Comparison of ENCODE assay signal across 1 cellular context in genomic region chr6:33840064-33840926, GRCh38.
TF ChIP-seq lines count a peak whose summit lies in the region.

No MANE protein-coding gene starts in this region.

TF ChIP-seq in HepG2, 621 proteins besides CTCF, POLR2A, EP300 and RAD21 (continued from another document and continues in another):
- TF ChIP-seq BRD4 (CRISPR knock-in tag; IDR thresholded peaks at IDR 0.05) = peak; percentile 12; the same call in 1 of the 2 replicates
- no peak for TF ChIP-seq ZNF512 (CRISPR knock-in tag; IDR thresholded peaks at IDR 0.05)
- TF ChIP-seq, protein P1, sequence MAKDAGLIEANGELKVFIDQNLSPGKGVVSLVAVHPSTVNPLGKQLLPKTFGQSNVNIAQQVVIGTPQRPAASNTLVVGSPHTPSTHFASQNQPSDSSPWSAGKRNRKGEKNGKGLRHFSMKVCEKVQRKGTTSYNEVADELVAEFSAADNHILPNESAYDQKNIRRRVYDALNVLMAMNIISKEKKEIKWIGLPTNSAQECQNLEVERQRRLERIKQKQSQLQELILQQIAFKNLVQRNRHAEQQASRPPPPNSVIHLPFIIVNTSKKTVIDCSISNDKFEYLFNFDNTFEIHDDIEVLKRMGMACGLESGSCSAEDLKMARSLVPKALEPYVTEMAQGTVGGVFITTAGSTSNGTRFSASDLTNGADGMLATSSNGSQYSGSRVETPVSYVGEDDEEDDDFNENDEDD (CRISPR knock-in tag; IDR thresholded peaks at IDR 0.05; ENCODE audit: borderline replicate concordance) = peak; percentile 49; the same call in 1 of the 2 replicates
- TF ChIP-seq HIVEP1 (CRISPR knock-in tag; IDR thresholded peaks at IDR 0.05) = peak; percentile 62; the same call in 1 of the 2 replicates
- TF ChIP-seq SMARCC2 (IDR thresholded peaks at IDR 0.05) = 0 out of 2 replicates have a peak, but pooled peaks have one; percentile 54
- TF ChIP-seq ZNF747 (CRISPR knock-in tag; IDR thresholded peaks at IDR 0.05; ENCODE audit: borderline replicate concordance) = 0 out of 2 replicates have a peak, but pooled peaks have one; percentile 18
- TF ChIP-seq ZBTB2 (CRISPR knock-in tag; IDR thresholded peaks at IDR 0.05; ENCODE audit: low read depth) = peak; percentile 6; the same call in 1 of the 2 replicates
- peak; percentile 36; the same call in 1 of the 2 replicates for TF ChIP-seq CREB1 (IDR thresholded peaks at IDR 0.05)
- peak; percentile 85 for TF ChIP-seq CREB1 (CRISPR knock-in tag; IDR thresholded peaks at IDR 0.05)
- peak; percentile 11; the same call in 1 of the 2 replicates for TF ChIP-seq ZMYM3 (CRISPR knock-in tag; IDR thresholded peaks at IDR 0.05)
- peak; percentile 98 for TF ChIP-seq JUND (CRISPR knock-in tag; IDR thresholded peaks at IDR 0.05)
- peak; percentile 82 for TF ChIP-seq MIER2 (CRISPR knock-in tag; IDR thresholded peaks at IDR 0.05)
- TF ChIP-seq ZNF781 (CRISPR knock-in tag; IDR thresholded peaks at IDR 0.05; ENCODE audit: borderline replicate concordance, not compliant biosample characterization) = peak; percentile 27
- TF ChIP-seq DNMT3B (CRISPR knock-in tag; conservative IDR thresholded peaks at IDR 0.05) = peak; percentile 96
- TF ChIP-seq ZNF441 (CRISPR knock-in tag; IDR thresholded peaks at IDR 0.05; ENCODE audit: borderline replicate concordance) = no peak
- no peak for TF ChIP-seq HOXA5 (CRISPR knock-in tag; IDR thresholded peaks at IDR 0.05)
- TF ChIP-seq REL (CRISPR knock-in tag; conservative IDR thresholded peaks at IDR 0.05) = no peak
- TF ChIP-seq ZNF749 (CRISPR knock-in tag; IDR thresholded peaks at IDR 0.05; ENCODE audit: borderline replicate concordance) = no peak
- TF ChIP-seq SUZ12 (IDR thresholded peaks at IDR 0.05; ENCODE audit: low read depth, low read length) = no peak
- TF ChIP-seq NFIB (CRISPR knock-in tag; IDR thresholded peaks at IDR 0.05; ENCODE audit: borderline replicate concordance) = no peak
- TF ChIP-seq ZNF589 (CRISPR knock-in tag; conservative IDR thresholded peaks at IDR 0.05) = peak; percentile 68; the same call in 1 of the 2 replicates
- no peak for TF ChIP-seq TBP (CRISPR knock-in tag; IDR thresholded peaks at IDR 0.05)
- TF ChIP-seq JDP2 (CRISPR knock-in tag; IDR thresholded peaks at IDR 0.05; ENCODE audit: borderline replicate concordance) = no peak
- no peak for TF ChIP-seq ZNF616 (CRISPR knock-in tag; IDR thresholded peaks at IDR 0.05; ENCODE audit: low read depth)
- TF ChIP-seq, protein P2, sequence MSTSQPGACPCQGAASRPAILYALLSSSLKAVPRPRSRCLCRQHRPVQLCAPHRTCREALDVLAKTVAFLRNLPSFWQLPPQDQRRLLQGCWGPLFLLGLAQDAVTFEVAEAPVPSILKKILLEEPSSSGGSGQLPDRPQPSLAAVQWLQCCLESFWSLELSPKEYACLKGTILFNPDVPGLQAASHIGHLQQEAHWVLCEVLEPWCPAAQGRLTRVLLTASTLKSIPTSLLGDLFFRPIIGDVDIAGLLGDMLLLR (CRISPR knock-in tag; IDR thresholded peaks at IDR 0.05) = no peak
- TF ChIP-seq TARDBP (CRISPR knock-in tag; IDR thresholded peaks at IDR 0.05) = peak; percentile 88
- peak; percentile 60; the same call in 1 of the 2 replicates for TF ChIP-seq ZNF614 (CRISPR knock-in tag; IDR thresholded peaks at IDR 0.05; ENCODE audit: borderline replicate concordance)
- no peak for TF ChIP-seq SP1 (IDR thresholded peaks at IDR 0.05)
- TF ChIP-seq SP1 (CRISPR knock-in tag; IDR thresholded peaks at IDR 0.05) = no peak
- peak; percentile 39; the same call in 1 of the 2 replicates for TF ChIP-seq BCL6 (CRISPR knock-in tag; IDR thresholded peaks at IDR 0.05)
- TF ChIP-seq ZNF331 (CRISPR knock-in tag; IDR thresholded peaks at IDR 0.05) = peak; percentile 80; the same call in 1 of the 2 replicates
- peak; percentile 96 for TF ChIP-seq JUNB (CRISPR knock-in tag; IDR thresholded peaks at IDR 0.05; ENCODE audit: borderline replicate concordance)
- TF ChIP-seq SIX4 (CRISPR knock-in tag; IDR thresholded peaks at IDR 0.05) = no peak
- peak; percentile 2; the same call in 1 of the 2 replicates for TF ChIP-seq ZFP1 (CRISPR knock-in tag; IDR thresholded peaks at IDR 0.05)
- TF ChIP-seq, protein P3, sequence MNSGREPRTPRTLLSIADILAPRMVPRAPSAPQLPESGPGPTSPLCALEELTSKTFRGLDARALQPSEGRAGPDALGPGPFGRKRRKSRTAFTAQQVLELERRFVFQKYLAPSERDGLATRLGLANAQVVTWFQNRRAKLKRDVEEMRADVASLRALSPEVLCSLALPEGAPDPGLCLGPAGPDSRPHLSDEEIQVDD (CRISPR knock-in tag; IDR thresholded peaks at IDR 0.05; ENCODE audit: borderline replicate concordance) = no peak
- TF ChIP-seq RARG (CRISPR knock-in tag; IDR thresholded peaks at IDR 0.05; ENCODE audit: low read depth) = no peak
- TF ChIP-seq ZNF737 (CRISPR knock-in tag; IDR thresholded peaks at IDR 0.05; ENCODE audit: borderline replicate concordance) = 0 out of 2 replicates have a peak, but pooled peaks have one; percentile 34
- TF ChIP-seq SRSF4 (IDR thresholded peaks at IDR 0.05; ENCODE audit: low read depth, low read length, poor library complexity, severe bottlenecking) = no peak
- TF ChIP-seq RBAK (CRISPR knock-in tag; IDR thresholded peaks at IDR 0.05) = no peak
- peak; percentile 94 for TF ChIP-seq NFE2 (CRISPR knock-in tag; IDR thresholded peaks at IDR 0.05)
- TF ChIP-seq TBL1XR1 (IDR thresholded peaks at IDR 0.05; ENCODE audit: borderline replicate concordance, low read length, partially characterized antibody) = peak; percentile 57
- TF ChIP-seq GMEB2 (CRISPR knock-in tag; IDR thresholded peaks at IDR 0.05; ENCODE audit: low read depth) = no peak
- TF ChIP-seq KMT2A (CRISPR knock-in tag; IDR thresholded peaks at IDR 0.05) = no peak
- TF ChIP-seq RAD51 (IDR thresholded peaks at IDR 0.05; ENCODE audit: borderline replicate concordance) = peak; percentile 91
- TF ChIP-seq PCBP2 (optimal IDR thresholded peaks at IDR 0.05; ENCODE audit: low read depth, low read length, poor library complexity, severe bottlenecking) = no peak
- no peak; the same call in 1 of the 2 replicates for TF ChIP-seq ZNF235 (CRISPR knock-in tag; IDR thresholded peaks at IDR 0.05; ENCODE audit: borderline replicate concordance)
- TF ChIP-seq ZEB1 (IDR thresholded peaks at IDR 0.05; ENCODE audit: insufficient replicate concordance, low read depth) = no peak
- TF ChIP-seq, protein P4, sequence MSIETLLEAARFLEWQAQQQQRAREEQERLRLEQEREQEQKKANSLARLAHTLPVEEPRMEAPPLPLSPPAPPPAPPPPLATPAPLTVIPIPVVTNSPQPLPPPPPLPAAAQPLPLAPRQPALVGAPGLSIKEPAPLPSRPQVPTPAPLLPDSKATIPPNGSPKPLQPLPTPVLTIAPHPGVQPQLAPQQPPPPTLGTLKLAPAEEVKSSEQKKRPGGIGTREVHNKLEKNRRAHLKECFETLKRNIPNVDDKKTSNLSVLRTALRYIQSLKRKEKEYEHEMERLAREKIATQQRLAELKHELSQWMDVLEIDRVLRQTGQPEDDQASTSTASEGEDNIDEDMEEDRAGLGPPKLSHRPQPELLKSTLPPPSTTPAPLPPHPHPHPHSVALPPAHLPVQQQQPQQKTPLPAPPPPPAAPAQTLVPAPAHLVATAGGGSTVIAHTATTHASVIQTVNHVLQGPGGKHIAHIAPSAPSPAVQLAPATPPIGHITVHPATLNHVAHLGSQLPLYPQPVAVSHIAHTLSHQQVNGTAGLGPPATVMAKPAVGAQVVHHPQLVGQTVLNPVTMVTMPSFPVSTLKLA (IDR thresholded peaks at IDR 0.05) = peak; percentile 44
- TF ChIP-seq, protein P5, sequence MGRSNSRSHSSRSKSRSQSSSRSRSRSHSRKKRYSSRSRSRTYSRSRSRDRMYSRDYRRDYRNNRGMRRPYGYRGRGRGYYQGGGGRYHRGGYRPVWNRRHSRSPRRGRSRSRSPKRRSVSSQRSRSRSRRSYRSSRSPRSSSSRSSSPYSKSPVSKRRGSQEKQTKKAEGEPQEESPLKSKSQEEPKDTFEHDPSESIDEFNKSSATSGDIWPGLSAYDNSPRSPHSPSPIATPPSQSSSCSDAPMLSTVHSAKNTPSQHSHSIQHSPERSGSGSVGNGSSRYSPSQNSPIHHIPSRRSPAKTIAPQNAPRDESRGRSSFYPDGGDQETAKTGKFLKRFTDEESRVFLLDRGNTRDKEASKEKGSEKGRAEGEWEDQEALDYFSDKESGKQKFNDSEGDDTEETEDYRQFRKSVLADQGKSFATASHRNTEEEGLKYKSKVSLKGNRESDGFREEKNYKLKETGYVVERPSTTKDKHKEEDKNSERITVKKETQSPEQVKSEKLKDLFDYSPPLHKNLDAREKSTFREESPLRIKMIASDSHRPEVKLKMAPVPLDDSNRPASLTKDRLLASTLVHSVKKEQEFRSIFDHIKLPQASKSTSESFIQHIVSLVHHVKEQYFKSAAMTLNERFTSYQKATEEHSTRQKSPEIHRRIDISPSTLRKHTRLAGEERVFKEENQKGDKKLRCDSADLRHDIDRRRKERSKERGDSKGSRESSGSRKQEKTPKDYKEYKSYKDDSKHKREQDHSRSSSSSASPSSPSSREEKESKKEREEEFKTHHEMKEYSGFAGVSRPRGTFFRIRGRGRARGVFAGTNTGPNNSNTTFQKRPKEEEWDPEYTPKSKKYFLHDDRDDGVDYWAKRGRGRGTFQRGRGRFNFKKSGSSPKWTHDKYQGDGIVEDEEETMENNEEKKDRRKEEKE (IDR thresholded peaks at IDR 0.05) = no peak
- TF ChIP-seq, protein P6, sequence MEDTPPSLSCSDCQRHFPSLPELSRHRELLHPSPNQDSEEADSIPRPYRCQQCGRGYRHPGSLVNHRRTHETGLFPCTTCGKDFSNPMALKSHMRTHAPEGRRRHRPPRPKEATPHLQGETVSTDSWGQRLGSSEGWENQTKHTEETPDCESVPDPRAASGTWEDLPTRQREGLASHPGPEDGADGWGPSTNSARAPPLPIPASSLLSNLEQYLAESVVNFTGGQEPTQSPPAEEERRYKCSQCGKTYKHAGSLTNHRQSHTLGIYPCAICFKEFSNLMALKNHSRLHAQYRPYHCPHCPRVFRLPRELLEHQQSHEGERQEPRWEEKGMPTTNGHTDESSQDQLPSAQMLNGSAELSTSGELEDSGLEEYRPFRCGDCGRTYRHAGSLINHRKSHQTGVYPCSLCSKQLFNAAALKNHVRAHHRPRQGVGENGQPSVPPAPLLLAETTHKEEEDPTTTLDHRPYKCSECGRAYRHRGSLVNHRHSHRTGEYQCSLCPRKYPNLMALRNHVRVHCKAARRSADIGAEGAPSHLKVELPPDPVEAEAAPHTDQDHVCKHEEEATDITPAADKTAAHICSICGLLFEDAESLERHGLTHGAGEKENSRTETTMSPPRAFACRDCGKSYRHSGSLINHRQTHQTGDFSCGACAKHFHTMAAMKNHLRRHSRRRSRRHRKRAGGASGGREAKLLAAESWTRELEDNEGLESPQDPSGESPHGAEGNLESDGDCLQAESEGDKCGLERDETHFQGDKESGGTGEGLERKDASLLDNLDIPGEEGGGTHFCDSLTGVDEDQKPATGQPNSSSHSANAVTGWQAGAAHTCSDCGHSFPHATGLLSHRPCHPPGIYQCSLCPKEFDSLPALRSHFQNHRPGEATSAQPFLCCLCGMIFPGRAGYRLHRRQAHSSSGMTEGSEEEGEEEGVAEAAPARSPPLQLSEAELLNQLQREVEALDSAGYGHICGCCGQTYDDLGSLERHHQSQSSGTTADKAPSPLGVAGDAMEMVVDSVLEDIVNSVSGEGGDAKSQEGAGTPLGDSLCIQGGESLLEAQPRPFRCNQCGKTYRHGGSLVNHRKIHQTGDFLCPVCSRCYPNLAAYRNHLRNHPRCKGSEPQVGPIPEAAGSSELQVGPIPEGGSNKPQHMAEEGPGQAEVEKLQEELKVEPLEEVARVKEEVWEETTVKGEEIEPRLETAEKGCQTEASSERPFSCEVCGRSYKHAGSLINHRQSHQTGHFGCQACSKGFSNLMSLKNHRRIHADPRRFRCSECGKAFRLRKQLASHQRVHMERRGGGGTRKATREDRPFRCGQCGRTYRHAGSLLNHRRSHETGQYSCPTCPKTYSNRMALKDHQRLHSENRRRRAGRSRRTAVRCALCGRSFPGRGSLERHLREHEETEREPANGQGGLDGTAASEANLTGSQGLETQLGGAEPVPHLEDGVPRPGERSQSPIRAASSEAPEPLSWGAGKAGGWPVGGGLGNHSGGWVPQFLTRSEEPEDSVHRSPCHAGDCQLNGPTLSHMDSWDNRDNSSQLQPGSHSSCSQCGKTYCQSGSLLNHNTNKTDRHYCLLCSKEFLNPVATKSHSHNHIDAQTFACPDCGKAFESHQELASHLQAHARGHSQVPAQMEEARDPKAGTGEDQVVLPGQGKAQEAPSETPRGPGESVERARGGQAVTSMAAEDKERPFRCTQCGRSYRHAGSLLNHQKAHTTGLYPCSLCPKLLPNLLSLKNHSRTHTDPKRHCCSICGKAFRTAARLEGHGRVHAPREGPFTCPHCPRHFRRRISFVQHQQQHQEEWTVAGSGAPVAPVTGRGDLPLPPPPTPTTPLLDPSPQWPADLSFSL (CRISPR knock-in tag; IDR thresholded peaks at IDR 0.05) = no peak
- TF ChIP-seq NFYC (CRISPR knock-in tag; IDR thresholded peaks at IDR 0.05) = peak; percentile 65
- TF ChIP-seq BHLHE40 (IDR thresholded peaks at IDR 0.05; ENCODE audit: low read length) = peak; percentile 91
- no peak for TF ChIP-seq ZNF530 (CRISPR knock-in tag; IDR thresholded peaks at IDR 0.05; ENCODE audit: low read depth)
